ENCODE assay signal across 8 cellular contexts in the genomic region with DNA sequence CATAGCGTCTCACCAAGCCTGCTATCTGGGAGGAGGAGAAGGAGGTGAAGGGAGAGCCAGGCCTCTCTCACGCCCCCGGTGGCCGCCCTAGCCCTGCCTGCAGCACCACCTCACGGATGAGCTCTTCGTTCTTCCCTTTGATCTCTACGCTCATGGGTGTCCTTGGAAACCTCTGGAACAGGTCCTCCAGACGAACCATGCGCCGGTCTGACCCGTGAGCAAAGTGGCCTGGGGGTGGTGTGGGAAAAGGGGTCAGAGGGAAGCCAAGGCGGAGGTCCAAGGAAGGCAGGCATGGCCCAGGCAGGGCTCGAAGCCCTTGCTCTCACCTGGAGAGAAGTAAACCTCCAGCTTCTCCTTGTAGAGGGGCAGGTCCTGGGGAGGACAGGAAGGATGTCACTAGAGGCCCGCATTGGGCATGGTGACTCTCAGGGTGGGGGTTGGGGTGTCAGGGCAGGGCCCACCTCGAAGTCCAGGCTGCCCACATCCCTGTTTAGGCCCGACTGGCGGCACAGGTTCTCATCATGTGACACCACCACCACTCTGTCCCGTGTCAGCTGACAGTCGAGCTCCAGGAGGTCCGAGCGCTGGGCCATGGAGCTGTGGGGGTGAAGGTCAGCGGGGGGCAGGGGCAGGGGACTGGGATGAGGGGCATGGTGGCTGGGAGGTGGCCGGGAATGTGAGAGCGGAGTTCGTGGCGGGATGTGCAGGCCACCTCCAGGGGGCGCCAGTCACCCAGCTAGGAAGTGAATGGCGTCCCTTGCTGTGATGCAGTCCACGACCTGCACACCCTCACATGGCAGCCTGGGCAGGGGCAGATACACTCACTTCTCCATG. TPM values are rescaled to one million over a fixed set of nuclear protein-coding genes. Genes with fewer than 3 reads are reported as not detected.
DNase-seq lines count a peak whose midpoint lies in the region; ATAC-seq lines count a peak whose summit lies in the region.

No MANE protein-coding gene starts in this region.

- H3K4me1 Mint-ChIP-seq in activated naive CD8-positive, alpha-beta T cell treated with anti-CD3 and anti-CD28 coated beads for 36 hours = peaks cover 2% of the 10 kb centered on the region

- H3K36me3 Mint-ChIP-seq in activated naive CD8-positive, alpha-beta T cell treated with anti-CD3 and anti-CD28 coated beads for 36 hours = peaks cover 3% of the 10 kb centered on the region

- H3K27ac Mint-ChIP-seq in activated naive CD8-positive, alpha-beta T cell treated with anti-CD3 and anti-CD28 coated beads for 36 hours = no peak overlapping the region

- no peaks in the 10 kb centered on the region for H3K9me3 ChIP-seq in right cardiac atrium (ENCODE audit: control insufficient read depth, low read length)

- H3K27me3 Mint-ChIP-seq in activated naive CD8-positive, alpha-beta T cell treated with anti-CD3 and anti-CD28 coated beads for 36 hours = no peaks in the 10 kb centered on the region

- H3K4me3 ChIP-seq in right cardiac atrium (ENCODE audit: low read length) = no peak overlapping the region

- no peaks in the 10 kb centered on the region for H3K4me1 ChIP-seq in right cardiac atrium (ENCODE audit: control insufficient read depth, insufficient read depth, low read length)

- ATAC-seq in right cardiac atrium (peak; percentile 42 to 70), GM21723 (IDR thresholded peaks at IDR 0.05; ENCODE audit: unreplicated experiment) (no peak)

- intact Hi-C loops in right cardiac atrium (cut with DNase I) = no loop called here

- no peaks in the 10 kb centered on the region for H3K9me3 Mint-ChIP-seq in activated naive CD8-positive, alpha-beta T cell treated with anti-CD3 and anti-CD28 coated beads for 36 hours

- DNase-seq in NK-92 treated with Interleukin-12 subunit alpha and Interleukin-12 subunit beta, amount 100 ng/mL, for 24 hours (lab: John Stamatoyannopoulos, UW) = peak; percentile 48
- DNase-seq in NK-92 (lab: John Stamatoyannopoulos, UW; ENCODE audit: unreplicated experiment) (no peak), SHP77 (lab: John Stamatoyannopoulos, UW) (peak; percentile 61 to 77), right cardiac atrium (peak; percentile 70 to 85 (median 82)), MV-4-11 (lab: John Stamatoyannopoulos, UW) (no peak)
- DNase-seq in activated naive CD8-positive, alpha-beta T cell treated with anti-CD3 and anti-CD28 coated beads for 36 hours = peak; percentile 74
- DNase-seq in stimulated activated CD4-positive, alpha-beta T cell treated with anti-CD3 and anti-CD28 coated beads, Interleukin-1b, Interleukin-23, amount 100 ng/mL, for 48 hours = peak; percentile 72

- 84% methylated on average over 29 of the region's 29 CpGs for WGBS in right cardiac atrium

- H3K4me3 Mint-ChIP-seq in activated naive CD8-positive, alpha-beta T cell treated with anti-CD3 and anti-CD28 coated beads for 36 hours = no peak overlapping the region

- H3K27me3 ChIP-seq in right cardiac atrium (ENCODE audit: control insufficient read depth, insufficient read depth) = no peaks in the 10 kb centered on the region

- no peak overlapping the region for H3K27ac ChIP-seq in right cardiac atrium (ENCODE audit: low read length)

RNA-seq across cellular contexts. Expression of a gene that starts 0.9 kb away (rescaled TPM):
- total RNA-seq in activated naive CD8-positive, alpha-beta T cell treated with anti-CD3 and anti-CD28 coated beads for 36 hours = 1 to 10 TPM; 1.7 to 4.3 TPM
- 1 to 10 TPM; 1.3 to 3.7 (median 3.2) TPM for total RNA-seq in right cardiac atrium
- polyA plus RNA-seq in right cardiac atrium = 2.6 TPM

RNA-seq across cellular contexts. Expression of a gene that starts 10.6 kb away (rescaled TPM):
- total RNA-seq in activated naive CD8-positive, alpha-beta T cell treated with anti-CD3 and anti-CD28 coated beads for 36 hours = 10 to 100 TPM; 38.9 to 41.6 TPM
- total RNA-seq in right cardiac atrium = 10 to 100 TPM; 55.9 to 67.8 (median 64.3) TPM
- polyA plus RNA-seq in right cardiac atrium = 78.1 TPM

RNA-seq across cellular contexts. Expression of a gene that starts 16.4 kb away (rescaled TPM):
- total RNA-seq in activated naive CD8-positive, alpha-beta T cell treated with anti-CD3 and anti-CD28 coated beads for 36 hours = 10 to 100 TPM; 11.8 to 12.1 TPM
- 10 to 100 TPM; 54.4 to 79.2 (median 71.2) TPM for total RNA-seq in right cardiac atrium
- 118 TPM for polyA plus RNA-seq in right cardiac atrium

RNA-seq across cellular contexts. Expression of a gene that starts 20.7 kb away (rescaled TPM):
- total RNA-seq in activated naive CD8-positive, alpha-beta T cell treated with anti-CD3 and anti-CD28 coated beads for 36 hours = 1 to 10 TPM in 1 of 2 experiments, under 1 TPM in 1; 0.74 to 1.1 TPM
- total RNA-seq in right cardiac atrium = 1 to 10 TPM in 2 of 4 donors, under 1 TPM in 2; 0.67 to 1.2 (median 1.0) TPM
- polyA plus RNA-seq in right cardiac atrium = 0.93 TPM

RNA-seq across cellular contexts. Expression of a gene that starts 36.6 kb away (rescaled TPM):
- total RNA-seq in activated naive CD8-positive, alpha-beta T cell treated with anti-CD3 and anti-CD28 coated beads for 36 hours = 100 to 1,000 TPM; 125 to 127 TPM
- total RNA-seq in right cardiac atrium = 10 to 100 TPM; 31.3 to 40.8 (median 36.0) TPM
- polyA plus RNA-seq in right cardiac atrium = 51.8 TPM

Comparison
In these comparisons a context has a peak if more than half of its experiments do, and no peak if none do; other contexts are left out.
1. DNase-seq: peak in NK-92 treated with Interleukin-12 subunit alpha and Interleukin-12 subunit beta, amount 100 ng/mL, for 24 hours (single experiment), SHP77 (2 of 2), activated naive CD8-positive, alpha-beta T cell treated with anti-CD3 and anti-CD28 coated beads for 36 hours (single experiment), right cardiac atrium (3 of 3) and stimulated activated CD4-positive, alpha-beta T cell treated with anti-CD3 and anti-CD28 coated beads, Interleukin-1b, Interleukin-23, amount 100 ng/mL, for 48 hours (single experiment); none in NK-92 (single experiment) and MV-4-11 (single experiment).
2. RNA of a gene that starts 16.4 kb away (total RNA-seq): 54.4 to 79.2 TPM in right cardiac atrium; 11.8 to 12.1 TPM in activated naive CD8-positive, alpha-beta T cell treated with anti-CD3 and anti-CD28 coated beads for 36 hours; every median in the first group is over 4 times any median in the second.